Comparison of ENCODE assay signal across 1 cellular context in the genomic region with DNA sequence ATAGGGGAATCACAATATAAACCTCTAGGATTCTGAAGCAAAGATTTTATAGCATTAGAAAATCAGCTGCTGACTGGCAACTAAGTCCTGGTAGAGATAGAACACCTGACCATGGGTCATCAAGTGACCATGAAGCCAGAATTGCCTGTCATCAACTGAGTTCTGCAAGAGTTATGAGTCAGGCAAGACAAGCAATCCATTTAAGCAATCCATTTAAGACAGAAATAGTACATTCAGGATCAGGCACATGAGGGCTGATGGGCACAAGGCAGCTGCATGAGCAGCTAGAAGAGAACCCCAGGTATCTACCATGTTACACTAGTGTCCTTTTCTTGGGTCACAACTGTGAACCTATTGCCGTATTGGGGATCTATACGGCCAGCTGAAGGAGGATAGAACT.
TF ChIP-seq lines count a peak whose summit lies in the region.

No MANE protein-coding gene starts in this region.

TF ChIP-seq in GM23338, 12 proteins besides CTCF, POLR2A, EP300 and RAD21 (continued from another document):
- TF ChIP-seq, protein P1, sequence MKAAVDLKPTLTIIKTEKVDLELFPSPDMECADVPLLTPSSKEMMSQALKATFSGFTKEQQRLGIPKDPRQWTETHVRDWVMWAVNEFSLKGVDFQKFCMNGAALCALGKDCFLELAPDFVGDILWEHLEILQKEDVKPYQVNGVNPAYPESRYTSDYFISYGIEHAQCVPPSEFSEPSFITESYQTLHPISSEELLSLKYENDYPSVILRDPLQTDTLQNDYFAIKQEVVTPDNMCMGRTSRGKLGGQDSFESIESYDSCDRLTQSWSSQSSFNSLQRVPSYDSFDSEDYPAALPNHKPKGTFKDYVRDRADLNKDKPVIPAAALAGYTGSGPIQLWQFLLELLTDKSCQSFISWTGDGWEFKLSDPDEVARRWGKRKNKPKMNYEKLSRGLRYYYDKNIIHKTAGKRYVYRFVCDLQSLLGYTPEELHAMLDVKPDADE (IDR thresholded peaks at IDR 0.05): no peak
- no peak for TF ChIP-seq CREB1 (CRISPR knock-in tag; IDR thresholded peaks at IDR 0.05; ENCODE audit: low read depth)
- TF ChIP-seq, protein P2, sequence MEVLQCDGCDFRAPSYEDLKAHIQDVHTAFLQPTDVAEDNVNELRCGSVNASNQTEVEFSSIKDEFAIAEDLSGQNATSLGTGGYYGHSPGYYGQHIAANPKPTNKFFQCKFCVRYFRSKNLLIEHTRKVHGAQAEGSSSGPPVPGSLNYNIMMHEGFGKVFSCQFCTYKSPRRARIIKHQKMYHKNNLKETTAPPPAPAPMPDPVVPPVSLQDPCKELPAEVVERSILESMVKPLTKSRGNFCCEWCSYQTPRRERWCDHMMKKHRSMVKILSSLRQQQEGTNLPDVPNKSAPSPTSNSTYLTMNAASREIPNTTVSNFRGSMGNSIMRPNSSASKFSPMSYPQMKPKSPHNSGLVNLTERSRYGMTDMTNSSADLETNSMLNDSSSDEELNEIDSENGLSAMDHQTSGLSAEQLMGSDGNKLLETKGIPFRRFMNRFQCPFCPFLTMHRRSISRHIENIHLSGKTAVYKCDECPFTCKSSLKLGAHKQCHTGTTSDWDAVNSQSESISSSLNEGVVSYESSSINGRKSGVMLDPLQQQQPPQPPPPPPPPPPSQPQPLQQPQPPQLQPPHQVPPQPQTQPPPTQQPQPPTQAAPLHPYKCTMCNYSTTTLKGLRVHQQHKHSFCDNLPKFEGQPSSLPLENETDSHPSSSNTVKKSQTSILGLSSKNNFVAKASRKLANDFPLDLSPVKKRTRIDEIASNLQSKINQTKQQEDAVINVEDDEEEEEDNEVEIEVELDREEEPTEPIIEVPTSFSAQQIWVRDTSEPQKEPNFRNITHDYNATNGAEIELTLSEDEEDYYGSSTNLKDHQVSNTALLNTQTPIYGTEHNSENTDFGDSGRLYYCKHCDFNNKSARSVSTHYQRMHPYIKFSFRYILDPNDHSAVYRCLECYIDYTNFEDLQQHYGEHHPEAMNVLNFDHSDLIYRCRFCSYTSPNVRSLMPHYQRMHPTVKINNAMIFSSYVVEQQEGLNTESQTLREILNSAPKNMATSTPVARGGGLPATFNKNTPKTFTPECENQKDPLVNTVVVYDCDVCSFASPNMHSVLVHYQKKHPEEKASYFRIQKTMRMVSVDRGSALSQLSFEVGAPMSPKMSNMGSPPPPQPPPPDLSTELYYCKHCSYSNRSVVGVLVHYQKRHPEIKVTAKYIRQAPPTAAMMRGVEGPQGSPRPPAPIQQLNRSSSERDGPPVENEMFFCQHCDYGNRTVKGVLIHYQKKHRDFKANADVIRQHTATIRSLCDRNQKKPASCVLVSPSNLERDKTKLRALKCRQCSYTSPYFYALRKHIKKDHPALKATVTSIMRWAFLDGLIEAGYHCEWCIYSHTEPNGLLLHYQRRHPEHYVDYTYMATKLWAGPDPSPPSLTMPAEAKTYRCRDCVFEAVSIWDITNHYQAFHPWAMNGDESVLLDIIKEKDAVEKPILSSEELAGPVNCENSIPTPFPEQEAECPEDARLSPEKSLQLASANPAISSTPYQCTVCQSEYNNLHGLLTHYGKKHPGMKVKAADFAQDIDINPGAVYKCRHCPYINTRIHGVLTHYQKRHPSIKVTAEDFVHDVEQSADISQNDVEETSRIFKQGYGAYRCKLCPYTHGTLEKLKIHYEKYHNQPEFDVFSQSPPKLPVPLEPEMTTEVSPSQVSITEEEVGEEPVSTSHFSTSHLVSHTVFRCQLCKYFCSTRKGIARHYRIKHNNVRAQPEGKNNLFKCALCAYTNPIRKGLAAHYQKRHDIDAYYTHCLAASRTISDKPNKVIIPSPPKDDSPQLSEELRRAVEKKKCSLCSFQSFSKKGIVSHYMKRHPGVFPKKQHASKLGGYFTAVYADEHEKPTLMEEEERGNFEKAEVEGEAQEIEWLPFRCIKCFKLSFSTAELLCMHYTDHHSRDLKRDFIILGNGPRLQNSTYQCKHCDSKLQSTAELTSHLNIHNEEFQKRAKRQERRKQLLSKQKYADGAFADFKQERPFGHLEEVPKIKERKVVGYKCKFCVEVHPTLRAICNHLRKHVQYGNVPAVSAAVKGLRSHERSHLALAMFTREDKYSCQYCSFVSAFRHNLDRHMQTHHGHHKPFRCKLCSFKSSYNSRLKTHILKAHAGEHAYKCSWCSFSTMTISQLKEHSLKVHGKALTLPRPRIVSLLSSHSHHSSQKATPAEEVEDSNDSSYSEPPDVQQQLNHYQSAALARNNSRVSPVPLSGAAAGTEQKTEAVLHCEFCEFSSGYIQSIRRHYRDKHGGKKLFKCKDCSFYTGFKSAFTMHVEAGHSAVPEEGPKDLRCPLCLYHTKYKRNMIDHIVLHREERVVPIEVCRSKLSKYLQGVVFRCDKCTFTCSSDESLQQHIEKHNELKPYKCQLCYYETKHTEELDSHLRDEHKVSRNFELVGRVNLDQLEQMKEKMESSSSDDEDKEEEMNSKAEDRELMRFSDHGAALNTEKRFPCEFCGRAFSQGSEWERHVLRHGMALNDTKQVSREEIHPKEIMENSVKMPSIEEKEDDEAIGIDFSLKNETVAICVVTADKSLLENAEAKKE (CRISPR knock-in tag; IDR thresholded peaks at IDR 0.05): no peak
- no peak for TF ChIP-seq POLR2AphosphoS5 (IDR thresholded peaks at IDR 0.05; ENCODE audit: low read depth)
- TF ChIP-seq EZH2phosphoT487 (IDR thresholded peaks at IDR 0.05; ENCODE audit: unreplicated experiment): no peak
- TF ChIP-seq, protein P3, sequence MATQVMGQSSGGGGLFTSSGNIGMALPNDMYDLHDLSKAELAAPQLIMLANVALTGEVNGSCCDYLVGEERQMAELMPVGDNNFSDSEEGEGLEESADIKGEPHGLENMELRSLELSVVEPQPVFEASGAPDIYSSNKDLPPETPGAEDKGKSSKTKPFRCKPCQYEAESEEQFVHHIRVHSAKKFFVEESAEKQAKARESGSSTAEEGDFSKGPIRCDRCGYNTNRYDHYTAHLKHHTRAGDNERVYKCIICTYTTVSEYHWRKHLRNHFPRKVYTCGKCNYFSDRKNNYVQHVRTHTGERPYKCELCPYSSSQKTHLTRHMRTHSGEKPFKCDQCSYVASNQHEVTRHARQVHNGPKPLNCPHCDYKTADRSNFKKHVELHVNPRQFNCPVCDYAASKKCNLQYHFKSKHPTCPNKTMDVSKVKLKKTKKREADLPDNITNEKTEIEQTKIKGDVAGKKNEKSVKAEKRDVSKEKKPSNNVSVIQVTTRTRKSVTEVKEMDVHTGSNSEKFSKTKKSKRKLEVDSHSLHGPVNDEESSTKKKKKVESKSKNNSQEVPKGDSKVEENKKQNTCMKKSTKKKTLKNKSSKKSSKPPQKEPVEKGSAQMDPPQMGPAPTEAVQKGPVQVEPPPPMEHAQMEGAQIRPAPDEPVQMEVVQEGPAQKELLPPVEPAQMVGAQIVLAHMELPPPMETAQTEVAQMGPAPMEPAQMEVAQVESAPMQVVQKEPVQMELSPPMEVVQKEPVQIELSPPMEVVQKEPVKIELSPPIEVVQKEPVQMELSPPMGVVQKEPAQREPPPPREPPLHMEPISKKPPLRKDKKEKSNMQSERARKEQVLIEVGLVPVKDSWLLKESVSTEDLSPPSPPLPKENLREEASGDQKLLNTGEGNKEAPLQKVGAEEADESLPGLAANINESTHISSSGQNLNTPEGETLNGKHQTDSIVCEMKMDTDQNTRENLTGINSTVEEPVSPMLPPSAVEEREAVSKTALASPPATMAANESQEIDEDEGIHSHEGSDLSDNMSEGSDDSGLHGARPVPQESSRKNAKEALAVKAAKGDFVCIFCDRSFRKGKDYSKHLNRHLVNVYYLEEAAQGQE (IDR thresholded peaks at IDR 0.05; ENCODE audit: unreplicated experiment): no peak
TF ChIP-seq in GM23338: peak in this region for 0.
